In the genomic region with DNA sequence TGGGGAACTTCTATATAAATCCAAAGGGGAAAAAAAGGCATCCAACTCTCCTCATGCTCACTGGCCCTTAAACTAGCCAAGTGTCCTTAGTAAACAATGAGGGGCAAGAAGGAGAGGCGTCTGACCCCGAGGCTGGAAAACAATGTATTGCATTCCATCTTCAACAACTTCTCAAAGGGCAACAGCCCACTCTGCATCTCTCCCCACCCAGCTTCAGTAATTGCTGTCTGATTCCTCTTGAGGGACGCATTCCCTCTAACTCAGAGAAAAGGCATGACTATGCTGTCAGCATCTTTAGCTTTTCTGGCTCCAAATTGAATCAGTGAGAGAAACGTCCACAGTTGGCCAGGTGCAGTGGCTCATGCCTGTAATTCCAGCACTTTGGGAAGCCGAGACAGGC, we compare ENCODE assay signal across 20 cellular contexts.
DNase-seq lines count a peak whose midpoint lies in the region; ATAC-seq and TF ChIP-seq lines count a peak whose summit lies in the region.
"Had no signal": no experiment of that assay in that cellular context is flagged by ENCODE, and none has a peak within 500 bp of the region (broad histone marks: within the 10 kb centered on the region; RNA-seq: fewer than 3 reads in every experiment).

No MANE protein-coding gene starts in this region.

- peaks cover 0 to 18% (median 5%) of the 10 kb centered on the region in 11 experiments; a peak in 7 of 22 replicates for H3K9me3 ChIP-seq in BLaER1 treated with 17β-estradiol and CSF1 and Interleukin-3, amounts not matched to agents 10 nM and 100 nM (replicated peaks in 1 of 11)
- H3K9me3 ChIP-seq in neuronal stem cell (replicated peaks in 1 of 2; ENCODE audit: control insufficient read depth in 2 of 2, insufficient read depth in 1 of 2, low read depth in 1 of 2, low read length in 2 of 2) (peaks cover 0 to 1% of the 10 kb centered on the region in 2 donors), mammary epithelial cell (replicated peaks; ENCODE audit: insufficient read depth, low read length) (no peaks in the 10 kb centered on the region)
- H3K9me3 ChIP-seq: A549, BLaER1 had no signal

- BruUV-seq in mammary epithelial cell (replicated peaks; lab: Mats Ljungman, UMichigan): no TSS peak

- H3K9me3 Mint-ChIP-seq in brain: no peaks in the 10 kb centered on the region
- H3K9me3 Mint-ChIP-seq: CD14-positive monocyte; CD4-positive, alpha-beta T cell; CD8-positive, alpha-beta memory T cell had no signal

- H3K18ac ChIP-seq in neuronal stem cell (ENCODE audit: low read length): no peak overlapping the region

- no peaks in the 10 kb centered on the region for H3K79me2 ChIP-seq in mammary epithelial cell (ENCODE audit: insufficient read depth, low read length)

- no peak overlapping the region for H3K4ac ChIP-seq in neuronal stem cell (ENCODE audit: low read length)

- no peak overlapping the region for H4K8ac ChIP-seq in neuronal stem cell (ENCODE audit: low read depth, low read length)

- H2AFZ ChIP-seq in neuronal stem cell (ENCODE audit: low read length) (no peak overlapping the region), mammary epithelial cell (ENCODE audit: low read depth, low read length) (no peak overlapping the region)
- H2AFZ ChIP-seq: GM23248 had no signal

- H3K79me1 ChIP-seq in neuronal stem cell (ENCODE audit: low read depth, low read length): no peaks in the 10 kb centered on the region

- DNase-seq in dorsolateral prefrontal cortex: no peak
- peak; percentile 51 for DNase-seq in neuronal stem cell (ENCODE audit: low spot score)
- no peak for DNase-seq in RWPE1 (ENCODE audit: low spot score)
- DNase-seq in mammary epithelial cell: no peak
- DNase-seq in posterior cingulate gyrus: no peak
- no peak for DNase-seq in foreskin keratinocyte
- DNase-seq: 8988T; CD4-positive, alpha-beta T cell; CD8-positive, alpha-beta memory T cell; DMS53; DMS79 treated with DMSO at 0.1 percent for 48 hours; GM23248; H7; HCEC 1CT had no signal

- H2BK120ac ChIP-seq in neuronal stem cell (ENCODE audit: low read depth, low read length): no peak overlapping the region

- H3K27ac Mint-ChIP-seq in brain: peak overlapping the region in 4 of 5 experiments; percentile 18 to 81 (median 60)
- H3K27ac Mint-ChIP-seq: B cell; CD4-positive, alpha-beta T cell; CD8-positive, alpha-beta memory T cell had no signal

- H3K23ac ChIP-seq in neuronal stem cell (ENCODE audit: low read depth, low read length, poor library complexity): no peak overlapping the region

- H2BK5ac ChIP-seq in neuronal stem cell (ENCODE audit: low read length): no peak overlapping the region

- H3K4me1 ChIP-seq in BLaER1 treated with 17β-estradiol and CSF1 and Interleukin-3, amounts not matched to agents 10 nM and 100 nM: peaks cover 7 to 12% (median 9%) of the 10 kb centered on the region in 10 experiments; a peak in 15 of 20 replicates
- H3K4me1 ChIP-seq in neuronal stem cell (ENCODE audit: control insufficient read depth in 2 of 2, insufficient read depth in 1 of 2, low read depth in 1 of 2, low read length in 2 of 2) (peaks cover 21 to 23% of the 10 kb centered on the region in 2 donors), mammary epithelial cell (ENCODE audit: insufficient read depth, low read length) (no peaks in the 10 kb centered on the region), foreskin keratinocyte (no peaks in the 10 kb centered on the region)
- H3K4me1 ChIP-seq: A549 had no signal

- H3K27me3 Mint-ChIP-seq in brain: peaks cover 9% of the 10 kb centered on the region
- H3K27me3 Mint-ChIP-seq: B cell; CD4-positive, alpha-beta T cell; CD8-positive, alpha-beta memory T cell had no signal

- H3K36me3 Mint-ChIP-seq in brain: no peaks in the 10 kb centered on the region

- H3K4me2 ChIP-seq in BLaER1 treated with 17β-estradiol and CSF1 and Interleukin-3, amounts not matched to agents 10 nM and 100 nM: peak overlapping the region in 8 of 11 experiments; percentile 13 to 52 (median 33); a peak in 9 of 22 replicates
- H3K4me2 ChIP-seq in neuronal stem cell (ENCODE audit: insufficient read depth, low read length, poor library complexity, severe bottlenecking) (no peak overlapping the region), mammary epithelial cell (ENCODE audit: insufficient read depth, low read depth, low read length) (no peak overlapping the region)
- H3K4me2 ChIP-seq: A549 had no signal

- no peak overlapping the region for H3K4me3 ChIP-seq in BLaER1 treated with 17β-estradiol and CSF1 and Interleukin-3, amounts not matched to agents 10 nM and 100 nM
- H3K4me3 ChIP-seq in dorsolateral prefrontal cortex (no peak overlapping the region), neuronal stem cell (ENCODE audit: low read length in 2 of 2) (no peak overlapping the region), mammary epithelial cell (replicated peaks in 1 of 3; ENCODE audit: insufficient read depth in 1 of 3, low read depth in 2 of 3, low read length in 3 of 3) (no peak overlapping the region)
- H3K4me3 ChIP-seq: A549, BLaER1, GM23248 had no signal

- peaks cover 5 to 49% (median 33%) of the 10 kb centered on the region in 11 experiments; a peak in 17 of 22 replicates for H3K36me3 ChIP-seq in BLaER1 treated with 17β-estradiol and CSF1 and Interleukin-3, amounts not matched to agents 10 nM and 100 nM
- no peaks in the 10 kb centered on the region for H3K36me3 ChIP-seq in neuronal stem cell (replicated peaks in 1 of 2; ENCODE audit: control insufficient read depth in 2 of 2, insufficient read depth in 2 of 2, low read length in 2 of 2)
- no peaks in the 10 kb centered on the region for H3K36me3 ChIP-seq in mammary epithelial cell (ENCODE audit: insufficient read depth, low read length)

- H3K4me1 Mint-ChIP-seq in brain: peaks cover 90% of the 10 kb centered on the region
- H3K4me1 Mint-ChIP-seq: B cell, CD14-positive monocyte had no signal

- no peak overlapping the region for H4K91ac ChIP-seq in neuronal stem cell (ENCODE audit: low read depth, low read length, poor library complexity)

- no peak overlapping the region for H2BK15ac ChIP-seq in neuronal stem cell (ENCODE audit: low read length)

- no peak for ATAC-seq in foreskin keratinocyte
- ATAC-seq: A549 had no signal

- H4K20me1 ChIP-seq in BLaER1 treated with 17β-estradiol and CSF1 and Interleukin-3, amounts not matched to agents 10 nM and 100 nM: 0 out of 22 replicates have a peak, but pooled peaks cover 0 to under 1% (median 0%) of the 10 kb centered on the region in 11 experiments
- H4K20me1 ChIP-seq in mammary epithelial cell (ENCODE audit: insufficient read depth, low read length): no peaks in the 10 kb centered on the region
- H4K20me1 ChIP-seq: BLaER1 had no signal

- POLR2A ChIA-PET in RWPE1 (lab: Yijun Ruan, JAX; ENCODE audit: low non-redundant PET): no interaction called here

- H3K14ac ChIP-seq in neuronal stem cell (ENCODE audit: low read length): no peak overlapping the region

- TF ChIP-seq CTCF in brain (conservative IDR thresholded peaks at IDR 0.05): no peak
- TF ChIP-seq CTCF in dorsolateral prefrontal cortex (IDR thresholded peaks at IDR 0.05 in 54 of 56, conservative IDR thresholded peaks at IDR 0.05 in 2 of 56; ENCODE audit: low read depth in 1 of 56, partially characterized antibody in 56 of 56): no peak
- no peak for TF ChIP-seq CTCF in RWPE1 (conservative IDR thresholded peaks at IDR 0.05; ENCODE audit: low read depth)
- TF ChIP-seq CTCF in mammary epithelial cell (conservative IDR thresholded peaks at IDR 0.05 in 1 of 2, IDR thresholded peaks at IDR 0.05 in 1 of 2; ENCODE audit: extremely low read depth in 1 of 2, insufficient read depth in 1 of 2, low read depth in 1 of 2, low read length in 2 of 2): no peak
- no peak for TF ChIP-seq CTCF in foreskin keratinocyte (conservative IDR thresholded peaks at IDR 0.05)

- no peak overlapping the region for H2AK5ac ChIP-seq in neuronal stem cell (ENCODE audit: low read depth, low read length)

- no peak overlapping the region for H3K4me3 Mint-ChIP-seq in brain
- H3K4me3 Mint-ChIP-seq: B cell; CD14-positive monocyte; CD4-positive, alpha-beta T cell; CD8-positive, alpha-beta memory T cell had no signal

- in situ Hi-C loops in mammary epithelial cell (cut with MboI; ENCODE audit: low sequenced_read_pairs in 2 of 2): no loop called here

- no peak overlapping the region for H3K27ac ChIP-seq in BLaER1 treated with 17β-estradiol and CSF1 and Interleukin-3, amounts not matched to agents 10 nM and 100 nM
- H3K27ac ChIP-seq in dorsolateral prefrontal cortex (peak overlapping the region in 30 of 59 donors; percentile 4 to 76 (median 36)), neuronal stem cell (replicated peaks; ENCODE audit: low read length) (peak overlapping the region; percentile 68), RWPE1 (no peak overlapping the region), mammary epithelial cell (ENCODE audit: insufficient read depth, low read depth, low read length) (no peak overlapping the region), foreskin keratinocyte (no peak overlapping the region)
- H3K27ac ChIP-seq: A549, BLaER1, GM23248 had no signal

- CTCF ChIA-PET in RWPE1 (lab: Yijun Ruan, JAX): interaction anchor here (0.6 kb wide), 1 partner anchor 237 kb away, joined by 5 read pairs; no protein-coding TSS in a partner anchor
- CTCF ChIA-PET in mammary epithelial cell (lab: Charles Lee; ENCODE audit: low non-redundant PET): no interaction called here

- H3K9ac ChIP-seq in BLaER1 treated with 17β-estradiol and CSF1 and Interleukin-3, amounts not matched to agents 10 nM and 100 nM: no peak overlapping the region
- H3K9ac ChIP-seq in neuronal stem cell (ENCODE audit: low read depth, low read length, poor library complexity) (no peak overlapping the region), mammary epithelial cell (ENCODE audit: insufficient read depth, low read length) (no peak overlapping the region)
- H3K9ac ChIP-seq: BLaER1, GM23248 had no signal

- H3K27me3 ChIP-seq in BLaER1 treated with 17β-estradiol and CSF1 and Interleukin-3, amounts not matched to agents 10 nM and 100 nM: no peaks in the 10 kb centered on the region
- no peaks in the 10 kb centered on the region for H3K27me3 ChIP-seq in dorsolateral prefrontal cortex
- H3K27me3 ChIP-seq in neuronal stem cell (ENCODE audit: control insufficient read depth in 3 of 3, insufficient read depth in 3 of 3, low read depth in 1 of 3, low read length in 3 of 3): no peaks in the 10 kb centered on the region
- no peaks in the 10 kb centered on the region for H3K27me3 ChIP-seq in mammary epithelial cell (ENCODE audit: insufficient read depth, low read length)
- no peaks in the 10 kb centered on the region for H3K27me3 ChIP-seq in foreskin keratinocyte
- H3K27me3 ChIP-seq: BLaER1 had no signal

- intact Hi-C loops in dorsolateral prefrontal cortex (cut with DNase I) (no loop called here), mammary epithelial cell (cut with micrococcal nuclease) (no loop called here), posterior cingulate gyrus (cut with DNase I) (no loop called here)

- no CpG with 5 or more reads among the region's 5 CpGs for WGBS in neuronal stem cell (ENCODE audit: extremely low coverage in 2 of 2, insufficient read length in 2 of 2, insufficient replicate concordance in 1 of 2), 2 donors
- 80% methylated on average over 5 of the region's 5 CpGs for WGBS in mammary epithelial cell (ENCODE audit: low coverage, missing lambda C conversion rate)

- no peak overlapping the region for H2BK12ac ChIP-seq in neuronal stem cell (ENCODE audit: low read length)

- dilution Hi-C loops in mammary epithelial cell (cut with HindIII; ENCODE audit: low sequenced_read_pairs): no loop called here

Comparison
In these comparisons a context has a peak if more than half of its experiments do, and no peak if none do; other contexts are left out.
1. H3K27ac ChIP-seq: peak in dorsolateral prefrontal cortex (30 of 59) and neuronal stem cell (single experiment); none in BLaER1 treated with 17β-estradiol and CSF1 and Interleukin-3, amounts not matched to agents 10 nM and 100 nM (0 of 11), RWPE1 (single experiment), mammary epithelial cell (single experiment) and foreskin keratinocyte (single experiment).
2. H3K4me2 ChIP-seq: peak in BLaER1 treated with 17β-estradiol and CSF1 and Interleukin-3, amounts not matched to agents 10 nM and 100 nM (8 of 11); none in neuronal stem cell (single experiment) and mammary epithelial cell (single experiment).